Comparison of ENCODE assay signal across 23 cellular contexts in genomic region chr14:92601131-92601710, GRCh38.
DNase-seq lines count a peak whose midpoint lies in the region; ATAC-seq and TF ChIP-seq lines count a peak whose summit lies in the region.
"Had no signal": no experiment of that assay in that cellular context is flagged by ENCODE, and none has a peak within 500 bp of the region (broad histone marks: within the 10 kb centered on the region; RNA-seq: fewer than 3 reads in every experiment).

No MANE protein-coding gene starts in this region.

- H3K18ac ChIP-seq in mesenchymal stem cell (ENCODE audit: low read depth in 1 of 2, low read length in 2 of 2), result peak overlapping the region; percentile 40 to 94

- peak overlapping the region; percentile 10 for H4K8ac ChIP-seq in mesenchymal stem cell (ENCODE audit: low read length)

- ATAC-seq in CD8-positive, alpha-beta T cell, result no peak
- ATAC-seq in right lobe of liver, result no peak
- ATAC-seq in GM21423 (IDR thresholded peaks at IDR 0.05; ENCODE audit: unreplicated experiment), result no peak
- ATAC-seq: HepG2 had no signal

- CTCF ChIA-PET in CD8-positive, alpha-beta T cell (lab: Charles Lee), result interaction anchor here (1.1 to 2.3 kb wide), 3 partner anchors 11 to 24 kb away, joined by 3 to 7 read pairs (median 3); no protein-coding TSS in a partner anchor

- no peak overlapping the region for H3K4me3 ChIP-seq in CD8-positive, alpha-beta T cell (ENCODE audit: low read depth, low read length)
- H3K4me3 ChIP-seq in ascending aorta (no peak overlapping the region), mesenchymal stem cell (ENCODE audit: insufficient read depth in 1 of 2, low read depth in 1 of 2, low read length in 2 of 2) (no peak overlapping the region), stomach smooth muscle (ENCODE audit: low read length in 2 of 2) (peak overlapping the region in 1 of 2 donors; percentile 29), right lobe of liver (no peak overlapping the region)
- H3K4me3 ChIP-seq: Peyer's patch had no signal

- no peak overlapping the region for H2AFZ ChIP-seq in mesenchymal stem cell (ENCODE audit: low read depth, low read length)

- no peak overlapping the region for H3K4me2 ChIP-seq in mesenchymal stem cell (ENCODE audit: low read length, poor library complexity, severe bottlenecking)

- H4K91ac ChIP-seq in mesenchymal stem cell (ENCODE audit: low read length), result peak overlapping the region; percentile 85

- H3K9me3 Mint-ChIP-seq in CD8-positive, alpha-beta T cell, result no peaks in the 10 kb centered on the region
- H3K9me3 Mint-ChIP-seq: activated CD4-positive, alpha-beta memory T cell treated with anti-CD3 and anti-CD28 coated beads, Interleukin-2, amount 10 ng/mL, durations not matched to agents 7 days and 5 days; CD4-positive, CD25-positive, alpha-beta regulatory T cell; naive thymus-derived CD4-positive, alpha-beta T cell had no signal

- DNase-seq in CD8-positive, alpha-beta T cell, result peak in 1 of 7 experiments; percentile 36
- no peak for DNase-seq in ascending aorta (ENCODE audit: low spot score in 2 of 2)
- no peak for DNase-seq in mesenchymal stem cell
- no peak for DNase-seq in right lobe of liver
- DNase-seq in EL, result no peak
- DNase-seq: activated CD4-positive, alpha-beta memory T cell treated with anti-CD3 and anti-CD28 coated beads, Interleukin-2, amount 10 ng/mL, durations not matched to agents 7 days and 5 days; activated CD4-positive, CD25-positive, alpha-beta regulatory T cell treated with anti-CD3 and anti-CD28 coated beads, Interleukin-2, amount 50 U/mL, for 72 hours; activated gamma-delta T cell; activated T-cell treated with anti-CD3 and anti-CD28 coated beads for 4 hours; CD4-positive, CD25-positive, alpha-beta regulatory T cell; cortex of kidney; glutamatergic neuron; kidney glomerular epithelial cell; naive thymus-derived CD4-positive, alpha-beta T cell; NCI-H1694 treated with DMSO at 0.1 percent for 48 hours; NCI-H524 treated with DMSO at 0.1 percent for 48 hours; Peyer's patch; stimulated activated CD4-positive, alpha-beta T cell treated with anti-CD3 and anti-CD28 coated beads, Interleukin-15, amount 100 ng/mL, for 24 hours had no signal

- no peak overlapping the region for H3K4me3 Mint-ChIP-seq in CD8-positive, alpha-beta T cell
- H3K4me3 Mint-ChIP-seq: activated CD4-positive, alpha-beta memory T cell treated with anti-CD3 and anti-CD28 coated beads, Interleukin-2, amount 10 ng/mL, durations not matched to agents 7 days and 5 days; CD4-positive, CD25-positive, alpha-beta regulatory T cell had no signal

- H3K9ac ChIP-seq in mesenchymal stem cell (ENCODE audit: low read length), result no peak overlapping the region
- H3K9ac ChIP-seq in stomach smooth muscle (ENCODE audit: low read length in 2 of 2), result peak overlapping the region; percentile 3 to 66

- H3K36me3 ChIP-seq in CD8-positive, alpha-beta T cell (ENCODE audit: insufficient read depth, low read length), result no peaks in the 10 kb centered on the region
- no peaks in the 10 kb centered on the region for H3K36me3 ChIP-seq in ascending aorta
- peaks cover 3 to 28% of the 10 kb centered on the region in 2 experiments for H3K36me3 ChIP-seq in mesenchymal stem cell (ENCODE audit: control insufficient read depth in 1 of 2, insufficient read depth in 2 of 2, low read depth in 1 of 2, low read length in 2 of 2)
- H3K36me3 ChIP-seq in stomach smooth muscle (ENCODE audit: control insufficient read depth in 2 of 2, insufficient read depth in 2 of 2, low read length in 2 of 2), result peaks cover 2 to 9% of the 10 kb centered on the region in 2 donors
- no peaks in the 10 kb centered on the region for H3K36me3 ChIP-seq in right lobe of liver
- H3K36me3 ChIP-seq: brain microvascular endothelial cell, Peyer's patch had no signal

- peaks cover 11% of the 10 kb centered on the region for H3K79me1 ChIP-seq in mesenchymal stem cell (replicated peaks; ENCODE audit: low read length, poor library complexity, severe bottlenecking)

- TF ChIP-seq POLR2A in right lobe of liver (IDR thresholded peaks at IDR 0.05), result no peak

- peak overlapping the region; percentile 20 for H3K27ac Mint-ChIP-seq in CD8-positive, alpha-beta T cell
- H3K27ac Mint-ChIP-seq: activated CD4-positive, alpha-beta memory T cell treated with anti-CD3 and anti-CD28 coated beads, Interleukin-2, amount 10 ng/mL, durations not matched to agents 7 days and 5 days had no signal

- POLR2A ChIA-PET in CD8-positive, alpha-beta T cell (lab: Charles Lee), result interaction anchor here (0.9 to 1.4 kb wide), 3 partner anchors 28 to 465 kb away, joined by 3 to 5 read pairs (median 3); no protein-coding TSS in a partner anchor

- H3K14ac ChIP-seq in mesenchymal stem cell (ENCODE audit: low read length in 2 of 2), result peak overlapping the region in 1 of 2 experiments; percentile 44

- H2BK5ac ChIP-seq in mesenchymal stem cell (ENCODE audit: low read depth, low read length, poor library complexity, severe bottlenecking), result no peak overlapping the region

- H3K23ac ChIP-seq in mesenchymal stem cell (ENCODE audit: low read length in 2 of 2), result no peak overlapping the region

- H2BK15ac ChIP-seq in mesenchymal stem cell (ENCODE audit: low read depth, poor library complexity, severe bottlenecking), result no peak overlapping the region

- peak overlapping the region; percentile 85 to 88 for H2BK12ac ChIP-seq in mesenchymal stem cell (ENCODE audit: low read length in 2 of 2)

- no peak overlapping the region for H2AK5ac ChIP-seq in mesenchymal stem cell (ENCODE audit: low read length, severe bottlenecking)

- peaks cover 43% of the 10 kb centered on the region for H3K4me1 Mint-ChIP-seq in CD8-positive, alpha-beta T cell (ENCODE audit: low read depth)

- 96% methylated on average over 9 of the region's 9 CpGs for WGBS in mesenchymal stem cell
- WGBS in right lobe of liver (ENCODE audit: insufficient coverage, low coverage, low lambda C conversion rate, missing lambda C conversion rate), result 83% methylated on average over 1 of the region's 9 CpGs

- no peaks in the 10 kb centered on the region for H3K9me3 ChIP-seq in CD8-positive, alpha-beta T cell (ENCODE audit: low read length)
- H3K9me3 ChIP-seq in ascending aorta (no peaks in the 10 kb centered on the region), mesenchymal stem cell (ENCODE audit: control insufficient read depth, low read length) (peaks cover 6% of the 10 kb centered on the region), stomach smooth muscle (ENCODE audit: control insufficient read depth in 2 of 2, low read length in 2 of 2) (peaks cover 5 to 7% of the 10 kb centered on the region in 2 donors), right lobe of liver (no peaks in the 10 kb centered on the region)
- H3K9me3 ChIP-seq: Peyer's patch had no signal

- peaks cover 16% of the 10 kb centered on the region for H3K36me3 Mint-ChIP-seq in CD8-positive, alpha-beta T cell
- H3K36me3 Mint-ChIP-seq: CD4-positive, CD25-positive, alpha-beta regulatory T cell had no signal

- H3K27ac ChIP-seq in CD8-positive, alpha-beta T cell (ENCODE audit: low read depth, low read length), result no peak overlapping the region
- H3K27ac ChIP-seq in ascending aorta (peak overlapping the region; percentile 91 to 92), mesenchymal stem cell (ENCODE audit: low read length, poor library complexity, severe bottlenecking) (no peak overlapping the region), stomach smooth muscle (ENCODE audit: low read length) (peak overlapping the region; percentile 99), right lobe of liver (no peak overlapping the region)
- H3K27ac ChIP-seq: brain microvascular endothelial cell, HL-60 had no signal

- no peak overlapping the region for H2BK120ac ChIP-seq in mesenchymal stem cell (ENCODE audit: low read depth, low read length)

- peaks cover 30% of the 10 kb centered on the region for H3K4me1 ChIP-seq in CD8-positive, alpha-beta T cell (ENCODE audit: insufficient read depth, low read length)
- H3K4me1 ChIP-seq in ascending aorta, result peaks cover 18 to 25% of the 10 kb centered on the region in 2 donors
- H3K4me1 ChIP-seq in mesenchymal stem cell (ENCODE audit: control insufficient read depth, insufficient read depth, low read depth, low read length), result peaks cover 15% of the 10 kb centered on the region
- peaks cover 62% of the 10 kb centered on the region for H3K4me1 ChIP-seq in stomach smooth muscle (ENCODE audit: control insufficient read depth, insufficient read depth, low read length)
- no peaks in the 10 kb centered on the region for H3K4me1 ChIP-seq in right lobe of liver

- intact Hi-C loops in CD8-positive, alpha-beta T cell (cut with DNase I, micrococcal nuclease), result loop anchor here (5.0 kb wide), 3 partner anchors 49 to 274 kb away; partner anchors contain the start of gene RIN3 (in 2 of the 2)
- intact Hi-C loops in ascending aorta (cut with DNase I), result loop anchor here (5.0 to 10.0 kb wide), 2 partner anchors 81 to 476 kb away; partner anchors contain the start of genes CPSF2 and NDUFB1
- intact Hi-C loops in right lobe of liver (cut with DNase I), result no loop called here

- no peak for TF ChIP-seq CTCF in CD8-positive, alpha-beta T cell (IDR thresholded peaks at IDR 0.05)
- TF ChIP-seq CTCF in ascending aorta (IDR thresholded peaks at IDR 0.05) (no peak), right lobe of liver (IDR thresholded peaks at IDR 0.05) (no peak)

- H3K27me3 Mint-ChIP-seq in CD8-positive, alpha-beta T cell (ENCODE audit: low read depth), result no peaks in the 10 kb centered on the region
- H3K27me3 Mint-ChIP-seq: activated CD4-positive, alpha-beta memory T cell treated with anti-CD3 and anti-CD28 coated beads, Interleukin-2, amount 10 ng/mL, durations not matched to agents 7 days and 5 days; CD4-positive, CD25-positive, alpha-beta regulatory T cell had no signal

- no peaks in the 10 kb centered on the region for H3K27me3 ChIP-seq in CD8-positive, alpha-beta T cell (ENCODE audit: insufficient read depth, low read length)
- H3K27me3 ChIP-seq in ascending aorta (no peaks in the 10 kb centered on the region), mesenchymal stem cell (ENCODE audit: control insufficient read depth in 1 of 2, insufficient read depth in 1 of 2, low read length in 2 of 2) (no peaks in the 10 kb centered on the region), stomach smooth muscle (ENCODE audit: control insufficient read depth in 1 of 2, insufficient read depth in 2 of 2, low read length in 2 of 2) (no peaks in the 10 kb centered on the region), right lobe of liver (no peaks in the 10 kb centered on the region)
- H3K27me3 ChIP-seq: brain microvascular endothelial cell, Peyer's patch had no signal

- H3K4ac ChIP-seq in mesenchymal stem cell (ENCODE audit: low read depth in 1 of 2, low read length in 2 of 2), result peak overlapping the region in 1 of 2 experiments; percentile 63

Comparison
In these comparisons a context has a peak if more than half of its experiments do, and no peak if none do; other contexts are left out.
1. H3K27ac ChIP-seq: peak in ascending aorta (2 of 2) and stomach smooth muscle (single experiment); none in CD8-positive, alpha-beta T cell (single experiment), mesenchymal stem cell (single experiment) and right lobe of liver (0 of 3).
2. intact Hi-C loops: an anchor here in CD8-positive, alpha-beta T cell (5.0 kb wide) and ascending aorta (5.0 to 10.0 kb wide); none called in right lobe of liver.